8 cellular contexts compared by ENCODE assay signal in the genomic region with DNA sequence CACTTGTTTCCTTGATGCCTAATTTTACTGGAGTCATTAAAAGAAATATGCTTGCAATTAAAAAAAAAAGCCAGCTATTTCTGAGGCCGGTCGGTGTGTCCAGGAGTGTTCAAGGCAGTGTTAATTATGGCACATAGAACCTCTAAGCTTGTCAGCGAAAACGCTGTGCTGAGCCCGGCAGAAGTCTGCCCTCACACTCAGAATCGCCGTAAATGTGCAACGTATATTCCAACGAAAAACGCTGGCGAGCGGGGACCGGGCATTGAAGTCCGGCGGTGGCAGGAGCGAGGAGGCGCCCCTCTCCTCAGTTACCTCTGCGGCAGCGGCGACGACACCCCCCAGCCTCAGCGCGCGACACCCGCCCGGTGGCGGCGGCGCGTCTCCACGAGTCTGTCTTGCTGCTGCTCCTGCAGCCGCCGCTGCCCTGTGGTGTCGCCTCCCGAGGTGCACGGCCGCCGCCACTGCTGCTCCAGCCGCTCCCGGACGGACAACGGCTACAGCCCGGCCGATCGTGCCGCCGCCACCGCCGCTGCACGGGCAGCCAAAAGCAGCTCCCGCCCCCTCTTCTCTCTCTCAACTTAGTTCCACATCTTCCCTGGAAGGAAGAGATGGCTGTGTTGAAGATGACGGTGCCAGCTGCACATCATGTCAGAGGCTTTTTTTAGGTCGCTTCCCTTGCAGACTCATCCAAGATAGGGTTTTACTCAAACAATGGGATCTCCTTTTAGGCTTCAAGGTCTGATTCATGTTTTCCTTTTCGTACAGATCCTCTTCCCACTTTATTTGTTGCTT. TPM values are rescaled to one million over a fixed set of nuclear protein-coding genes. Genes with fewer than 3 reads are reported as not detected.
A peak's percentile ranks its signal among the peaks of the same experiment; 100 is the strongest.
DNase-seq lines count a peak whose midpoint lies in the region; ATAC-seq, FAIRE-seq and TF ChIP-seq lines count a peak whose summit lies in the region.

No MANE protein-coding gene starts in this region.

- intact Hi-C loops in adrenal gland (cut with DNase I) (no loop called here), right cardiac atrium (cut with DNase I) (loop anchor here in 3 of 4 donors (5.0 kb wide), 2 partner anchors 53 to 58 kb away; a partner anchor contains a TSS), psoas muscle (cut with DNase I) (loop anchor here in 1 of 2 donors (5.0 kb wide), 1 partner anchor 53 kb away; no protein-coding TSS in a partner anchor)

- H3K27me3 ChIP-seq in adrenal gland (no peaks in the 10 kb centered on the region), right cardiac atrium (ENCODE audit: control insufficient read depth, insufficient read depth) (no peaks in the 10 kb centered on the region), psoas muscle (ENCODE audit: insufficient read depth in 3 of 3, low read length in 2 of 3) (no peaks in the 10 kb centered on the region)

- TF ChIP-seq CTCF in adrenal gland (IDR thresholded peaks at IDR 0.05): peak in 1 of 6 experiments; percentile 8
- TF ChIP-seq CTCF in psoas muscle (IDR thresholded peaks at IDR 0.05): no peak
- TF ChIP-seq CTCF in RWPE1 (conservative IDR thresholded peaks at IDR 0.05; ENCODE audit: low read depth): no peak

- CTCF ChIA-PET in RWPE1 (lab: Yijun Ruan, JAX): interaction anchor here (0.6 kb wide), 1 partner anchor 16 kb away, joined by 4 read pairs; no protein-coding TSS in a partner anchor

- ATAC-seq in right cardiac atrium (peak; percentile 73 to 75), psoas muscle (peak; percentile 70 to 88 (median 81)), HG02759 (IDR thresholded peaks at IDR 0.05; ENCODE audit: unreplicated experiment) (no peak)

- 6 to 17% (median 10%) methylated on average over 11 to 54 of the region's 54 CpGs for WGBS in adrenal gland, 4 donors
- WGBS in right cardiac atrium: 4% methylated on average over 54 of the region's 54 CpGs
- WGBS in psoas muscle, 3 donors: 2 to 3% (median 2%) methylated on average over 40 to 54 of the region's 54 CpGs

- H3K36me3 ChIP-seq in adrenal gland (replicated peaks in 1 of 2) (no peaks in the 10 kb centered on the region), psoas muscle (ENCODE audit: insufficient read depth in 1 of 2, low read depth in 1 of 2) (no peaks in the 10 kb centered on the region)

- H3K4me1 ChIP-seq in adrenal gland (replicated peaks in 1 of 2) (peaks cover 16 to 39% of the 10 kb centered on the region in 2 donors), right cardiac atrium (ENCODE audit: control insufficient read depth, insufficient read depth, low read length) (no peaks in the 10 kb centered on the region), psoas muscle (peaks cover 45% of the 10 kb centered on the region)

- DNase-seq in Daoy (ENCODE audit: low read depth): peak; percentile 48
- peak; percentile 46 to 80 (median 61) for DNase-seq in adrenal gland
- peak; percentile 56 to 87 (median 82) for DNase-seq in right cardiac atrium
- peak; percentile 51 to 70 for DNase-seq in psoas muscle
- DNase-seq in NCI-H1930 (lab: John Stamatoyannopoulos, UW): no peak
- no peak for DNase-seq in RWPE1 (ENCODE audit: low spot score)
- no peak for DNase-seq in GM19239 (ENCODE audit: insufficient read length, low spot score)

- H3K27ac ChIP-seq in adrenal gland: peak overlapping the region in 4 of 5 donors; percentile 33 to 89 (median 52)
- H3K27ac ChIP-seq in right cardiac atrium (ENCODE audit: low read length): peak overlapping the region; percentile 24
- peak overlapping the region; percentile 69 for H3K27ac ChIP-seq in psoas muscle
- H3K27ac ChIP-seq in RWPE1: no peak overlapping the region

- POLR2A ChIA-PET in RWPE1 (lab: Yijun Ruan, JAX; ENCODE audit: low non-redundant PET): no interaction called here

- H3K9me3 ChIP-seq in adrenal gland (replicated peaks in 1 of 3): no peaks in the 10 kb centered on the region
- H3K9me3 ChIP-seq in right cardiac atrium (ENCODE audit: control insufficient read depth, low read length): no peaks in the 10 kb centered on the region
- H3K9me3 ChIP-seq in psoas muscle: no peaks in the 10 kb centered on the region

- FAIRE-seq in GM19239 (lab: Jason Lieb, UNC): no peak

- H3K4me3 ChIP-seq in adrenal gland (peak overlapping the region in 2 of 4 donors; percentile 23 to 50), right cardiac atrium (ENCODE audit: low read length) (peak overlapping the region; percentile 59), psoas muscle (peak overlapping the region; percentile 72)

- peak in 1 of 2 donors; percentile 37 for TF ChIP-seq POLR2A in adrenal gland (IDR thresholded peaks at IDR 0.05)

RNA-seq across cellular contexts. Expression of a gene that starts 56.0 kb away (rescaled TPM):
- 53.9 and 61.8 TPM in 2 replicates for total RNA-seq in Daoy (2014; rRNA removed; shearing (Covaris generic))
- total RNA-seq in adrenal gland: 10 to 100 TPM; 21.2 to 42.2 (median 39.2) TPM
- polyA plus RNA-seq in adrenal gland: 10 to 100 TPM; 18.0 to 24.3 (median 23.3) TPM
- 10 to 100 TPM; 44.5 to 45.5 (median 44.9) TPM for total RNA-seq in right cardiac atrium
- polyA plus RNA-seq in right cardiac atrium: 22.2 TPM
- total RNA-seq in psoas muscle: 10 to 100 TPM in 1 of 4 donors, 1 to 10 TPM in 3; 2.4 to 12.7 (median 7.7) TPM
- 1 to 10 TPM; 3.0 to 5.8 (median 3.9) TPM for polyA plus RNA-seq in psoas muscle

Comparison
In these comparisons a context has a peak if more than half of its experiments do, and no peak if none do; other contexts are left out.
1. DNase-seq: peak in Daoy (single experiment), adrenal gland (7 of 7), right cardiac atrium (3 of 3) and psoas muscle (2 of 2); none in NCI-H1930 (0 of 2), RWPE1 (single experiment) and GM19239 (single experiment).
2. intact Hi-C loops: an anchor here in right cardiac atrium (5.0 kb wide); none called in adrenal gland.